Comparison of ENCODE assay signal across 9 cellular contexts in the genomic region with DNA sequence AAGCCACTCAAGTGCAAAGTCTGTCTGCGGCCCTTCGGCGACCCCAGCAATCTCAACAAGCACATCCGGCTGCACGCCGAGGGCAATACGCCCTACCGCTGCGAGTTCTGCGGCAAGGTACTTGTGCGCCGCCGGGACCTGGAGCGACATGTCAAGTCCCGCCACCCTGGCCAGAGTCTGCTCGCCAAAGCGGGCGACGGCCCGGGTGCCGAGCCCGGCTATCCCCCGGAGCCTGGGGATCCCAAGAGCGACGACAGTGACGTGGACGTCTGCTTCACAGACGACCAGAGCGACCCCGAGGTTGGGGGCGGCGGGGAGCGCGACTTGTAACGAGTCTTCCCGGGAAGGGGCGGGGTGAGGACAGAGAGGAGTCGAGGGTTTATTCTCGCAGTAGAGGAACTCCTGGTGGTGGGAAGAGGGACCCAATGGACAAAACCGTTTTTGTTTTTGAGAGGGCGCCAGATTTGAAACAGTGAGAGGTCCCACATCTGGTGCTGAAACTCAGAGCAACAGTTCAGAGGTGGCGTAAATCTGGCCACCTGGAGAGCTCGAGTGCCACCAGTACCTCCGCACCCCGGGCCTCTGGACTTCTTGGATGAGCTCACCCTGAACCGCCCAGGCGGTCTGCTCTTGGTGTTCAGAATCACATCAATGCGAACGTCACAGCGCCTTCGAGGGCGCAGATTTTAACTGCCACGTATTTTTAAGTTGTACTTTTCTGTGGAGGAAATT. TPM values are rescaled to one million over a fixed set of nuclear protein-coding genes. Genes with fewer than 3 reads are reported as not detected.
DNase-seq lines count a peak whose midpoint lies in the region; ATAC-seq and TF ChIP-seq lines count a peak whose summit lies in the region.
"Had no signal": no experiment of that assay in that cellular context is flagged by ENCODE, and none has a peak within 500 bp of the region (broad histone marks: within the 10 kb centered on the region; RNA-seq: fewer than 3 reads in every experiment).

No MANE protein-coding gene starts in this region.

- no peak overlapping the region for H3K27ac Mint-ChIP-seq in HFFc6

- 0 out of 2 replicates have a peak, but pooled peaks cover 5% of the 10 kb centered on the region for H3K4me1 Mint-ChIP-seq in HFFc6 (ENCODE audit: low read depth)

- DNase-seq in NCI-H526 (lab: John Stamatoyannopoulos, UW), result peak; percentile 48 to 85
- DNase-seq in osteoblast (ENCODE audit: insufficient read length, low spot score, missing footprints), result no peak
- DNase-seq in HFFc6, result no peak
- DNase-seq in HPDE6-E6E7 (ENCODE audit: extremely low spot score), result no peak

- H3K27me3 Mint-ChIP-seq in HFFc6 (ENCODE audit: insufficient read depth), result peaks cover 30% of the 10 kb centered on the region

- H3K9ac ChIP-seq in duodenal mucosa (ENCODE audit: low read depth in 1 of 2, low read length in 2 of 2), result no peak overlapping the region

- H3K36me3 ChIP-seq in duodenal mucosa (ENCODE audit: control insufficient read depth in 1 of 2, insufficient read depth in 2 of 2, low read length in 2 of 2), result no peaks in the 10 kb centered on the region
- H3K36me3 ChIP-seq in osteoblast (ENCODE audit: insufficient read depth, low read length), result no peaks in the 10 kb centered on the region

- no peaks in the 10 kb centered on the region for H4K20me1 ChIP-seq in osteoblast (ENCODE audit: insufficient read depth, low read length)

- no peak overlapping the region for H3K4me3 Mint-ChIP-seq in HFFc6

- H3K9me3 Mint-ChIP-seq in HFFc6, result no peaks in the 10 kb centered on the region

- H3K4me2 ChIP-seq in osteoblast (ENCODE audit: insufficient read depth, low read length), result peak overlapping the region; percentile 13

- H3K4me3 ChIP-seq in duodenal mucosa (ENCODE audit: low read depth in 1 of 2, low read length in 2 of 2), result peak overlapping the region; percentile 65 to 68
- no peak overlapping the region for H3K4me3 ChIP-seq in osteoblast (ENCODE audit: insufficient read depth, low read length)

- H3K9me3 ChIP-seq in duodenal mucosa (ENCODE audit: control insufficient read depth in 1 of 2, low read length in 2 of 2) (no peaks in the 10 kb centered on the region), osteoblast (ENCODE audit: low read depth, low read length) (no peaks in the 10 kb centered on the region)

- peaks cover 90 to 92% of the 10 kb centered on the region in 2 donors for H3K27me3 ChIP-seq in duodenal mucosa (ENCODE audit: control insufficient read depth in 1 of 2, insufficient read depth in 2 of 2, low read length in 2 of 2)
- H3K27me3 ChIP-seq in osteoblast (ENCODE audit: insufficient read depth, low read length), result peaks cover 96% of the 10 kb centered on the region

- H3K36me3 Mint-ChIP-seq in HFFc6 (ENCODE audit: low read depth), result peaks cover 4% of the 10 kb centered on the region; the same call in 1 of the 2 replicates

- no peak for TF ChIP-seq CTCF in osteoblast (IDR thresholded peaks at IDR 0.05; ENCODE audit: extremely low read depth, low read depth, low read length)
- TF ChIP-seq CTCF in HFFc6 (IDR thresholded peaks at IDR 0.05), result no peak

- H2AFZ ChIP-seq in osteoblast (ENCODE audit: low read length), result no peak overlapping the region

- H3K4me1 ChIP-seq in duodenal mucosa (ENCODE audit: control insufficient read depth in 1 of 2, insufficient read depth in 2 of 2, low read length in 2 of 2), result peaks cover 11 to 22% of the 10 kb centered on the region in 2 donors
- no peaks in the 10 kb centered on the region for H3K4me1 ChIP-seq in osteoblast (ENCODE audit: insufficient read depth, low read length)

- no peaks in the 10 kb centered on the region for H3K79me2 ChIP-seq in osteoblast (ENCODE audit: insufficient read depth, low read length)

- H3K27ac ChIP-seq in duodenal mucosa (ENCODE audit: low read depth, low read length), result no peak overlapping the region
- no peak overlapping the region for H3K27ac ChIP-seq in osteoblast (ENCODE audit: low read depth, low read length)

- ATAC-seq in GM18517 (IDR thresholded peaks at IDR 0.05; ENCODE audit: unreplicated experiment) (peak; percentile 10), HG02642 (IDR thresholded peaks at IDR 0.05; ENCODE audit: poor library complexity, unreplicated experiment) (peak; percentile 19)

RNA-seq across cellular contexts. Expression of a gene that starts 8.0 kb away (rescaled TPM):
- not detected in 2 replicates for total RNA-seq in osteoblast
- not detected for total RNA-seq in HFFc6 (2021; fragmentation: NEBNext Ultra II Directional; extraction: Animal tissue kit (Norgen Biotek cat#: 25700))
- total RNA-seq: renal cortical epithelial cell; T-helper 2 cell treated with Interferon-gamma antibody and Interleukin-4, amounts not matched to agents 100 ng/mL and 5 ng/mL, for 36 hours had no signal

RNA-seq across cellular contexts. Expression of a gene that starts 46.1 kb away (rescaled TPM):
- total RNA-seq in osteoblast, result 89.4 and 89.6 TPM in 2 replicates
- 10 to 100 TPM; 40.9 to 46.3 (median 43.1) TPM for total RNA-seq in HFFc6 (2021; fragmentation: NEBNext Ultra II Directional; extraction: Animal tissue kit (Norgen Biotek cat#: 25700))

Comparison
In these comparisons a context has a peak if more than half of its experiments do, and no peak if none do; other contexts are left out.
1. DNase-seq: peak in NCI-H526 (2 of 2); none in osteoblast (single experiment), HFFc6 (single experiment) and HPDE6-E6E7 (single experiment).